ENCODE assay signal across 18 cellular contexts in the genomic region with DNA sequence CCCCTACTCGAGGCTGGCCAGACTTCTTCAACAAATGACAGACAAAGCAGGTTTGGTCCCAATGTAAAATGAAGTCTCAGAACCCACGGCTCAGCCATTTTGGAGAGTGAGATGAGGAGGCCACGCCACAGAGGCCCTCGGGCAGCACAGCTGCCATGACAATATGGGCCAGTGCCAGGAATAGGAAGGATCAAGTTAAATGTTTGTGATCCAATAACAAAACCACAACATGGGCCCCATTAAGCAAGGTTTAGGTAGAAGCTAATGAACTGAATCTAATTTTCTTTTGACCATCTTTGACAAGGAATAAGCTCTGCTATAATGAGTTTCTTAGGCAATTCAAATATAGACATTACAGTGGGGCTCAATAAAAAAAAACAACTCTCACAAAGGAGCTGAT. TPM values are rescaled to one million over a fixed set of nuclear protein-coding genes. Genes with fewer than 3 reads are reported as not detected.
DNase-seq lines count a peak whose midpoint lies in the region; TF ChIP-seq lines count a peak whose summit lies in the region.
"Had no signal": no experiment of that assay in that cellular context is flagged by ENCODE, and none has a peak within 500 bp of the region (broad histone marks: within the 10 kb centered on the region; RNA-seq: fewer than 3 reads in every experiment).

No MANE protein-coding gene starts in this region.

- DNase-seq in NCI-H1436 treated with DMSO at 0.1 percent for 48 hours (lab: John Stamatoyannopoulos, UW) (peak; percentile 30), NCI-H774 (lab: John Stamatoyannopoulos, UW) (peak; percentile 51), mesenchymal stem cell (no peak), SIG-M5 (lab: John Stamatoyannopoulos, UW) (no peak), hypothalamus (lab: John Stamatoyannopoulos, UW) (no peak)
- DNase-seq in activated CD4-positive, CD25-positive, alpha-beta regulatory T cell (lab: John Stamatoyannopoulos, UW) = no peak
- DNase-seq: activated CD4-positive, alpha-beta T cell treated with anti-CD3 and anti-CD28 coated beads, Interleukin-2, amount 10 ng/mL, durations not matched to agents 7 days and 5 days; CD8-positive, alpha-beta memory T cell; DND-41; HFFc6; left ventricle myocardium inferior; stimulated activated CD4-positive, alpha-beta T cell treated with anti-CD3 and anti-CD28 coated beads, Interleukin-1b, Interleukin-23, amount 100 ng/mL, for 48 hours; T-helper 2 cell; testis had no signal

- H3K4me3 ChIP-seq in DOHH2 (ENCODE audit: low read length) (0 out of 2 replicates have a peak overlapping the region, but pooled peaks have one; percentile 8), mesenchymal stem cell (ENCODE audit: insufficient read depth in 1 of 2, low read depth in 1 of 2, low read length in 2 of 2) (no peak overlapping the region)
- H3K4me3 ChIP-seq: left ventricle myocardium inferior, prostate gland, testis had no signal

- H2BK120ac ChIP-seq in mesenchymal stem cell (ENCODE audit: low read depth, low read length) = no peak overlapping the region

- no peaks in the 10 kb centered on the region for H3K9me3 ChIP-seq in DOHH2 (ENCODE audit: control insufficient read depth, insufficient read depth, low read length)
- no peaks in the 10 kb centered on the region for H3K9me3 ChIP-seq in mesenchymal stem cell (ENCODE audit: control insufficient read depth, low read length)
- H3K9me3 ChIP-seq: neutrophil, prostate gland, testis had no signal

- H3K36me3 ChIP-seq in DOHH2 (ENCODE audit: control insufficient read depth, low read length) (peaks cover 92% of the 10 kb centered on the region), mesenchymal stem cell (ENCODE audit: control insufficient read depth in 1 of 2, insufficient read depth in 2 of 2, low read depth in 1 of 2, low read length in 2 of 2) (peaks cover 4 to 14% of the 10 kb centered on the region in 2 experiments)
- H3K36me3 ChIP-seq: neutrophil, prostate gland had no signal

- no peak overlapping the region for H4K8ac ChIP-seq in mesenchymal stem cell (ENCODE audit: low read length)

- H3K79me2 ChIP-seq in DOHH2 (ENCODE audit: control insufficient read depth, low read length) = peaks cover 100% of the 10 kb centered on the region

- H3K9ac ChIP-seq in mesenchymal stem cell (ENCODE audit: low read length) = no peak overlapping the region

- H3F3A ChIP-seq in DOHH2 (ENCODE audit: control insufficient read depth, insufficient read depth) = peaks cover 47% of the 10 kb centered on the region

- TF ChIP-seq CTCF in DOHH2 (IDR thresholded peaks at IDR 0.05; ENCODE audit: low read depth, low read length, poor library complexity, severe bottlenecking) = no peak

- peaks cover 27% of the 10 kb centered on the region for H3K79me1 ChIP-seq in mesenchymal stem cell (replicated peaks; ENCODE audit: low read length, poor library complexity, severe bottlenecking)

- H3K27me3 ChIP-seq in DOHH2 (ENCODE audit: control insufficient read depth, low read length) (no peaks in the 10 kb centered on the region), mesenchymal stem cell (ENCODE audit: control insufficient read depth in 1 of 2, insufficient read depth in 1 of 2, low read length in 2 of 2) (no peaks in the 10 kb centered on the region)
- H3K27me3 ChIP-seq: neutrophil, testis had no signal

- H3K4me2 ChIP-seq in DOHH2 (ENCODE audit: low read length) (peak overlapping the region; percentile 49), mesenchymal stem cell (ENCODE audit: low read length, poor library complexity, severe bottlenecking) (no peak overlapping the region)

- over 99% methylated on average over 4 of the region's 4 CpGs for WGBS in mesenchymal stem cell

- no peak overlapping the region for H2BK12ac ChIP-seq in mesenchymal stem cell (ENCODE audit: low read length in 2 of 2)

- no peak overlapping the region for H3K18ac ChIP-seq in mesenchymal stem cell (ENCODE audit: low read depth in 1 of 2, low read length in 2 of 2)

- H3K4me1 ChIP-seq in DOHH2 (ENCODE audit: control insufficient read depth, low read length) = peaks cover 98% of the 10 kb centered on the region
- peaks cover 2% of the 10 kb centered on the region for H3K4me1 ChIP-seq in mesenchymal stem cell (ENCODE audit: control insufficient read depth, insufficient read depth, low read depth, low read length)
- H3K4me1 ChIP-seq: prostate gland had no signal

- H4K20me1 ChIP-seq in DOHH2 (ENCODE audit: control insufficient read depth, insufficient read depth, low read depth, low read length) = 0 out of 2 replicates have a peak, but pooled peaks cover 3% of the 10 kb centered on the region

- H2AFZ ChIP-seq in mesenchymal stem cell (ENCODE audit: low read depth, low read length) = no peak overlapping the region

- H3K27ac ChIP-seq in DOHH2 (ENCODE audit: low read depth, low read length) (peak overlapping the region; percentile 51), mesenchymal stem cell (ENCODE audit: low read length, poor library complexity, severe bottlenecking) (no peak overlapping the region)
- H3K27ac ChIP-seq: epithelial cell of prostate, left ventricle myocardium inferior, neutrophil, prostate gland, testis had no signal

- no peak overlapping the region for H2BK5ac ChIP-seq in mesenchymal stem cell (ENCODE audit: low read depth, low read length, poor library complexity, severe bottlenecking)

- H4K91ac ChIP-seq in mesenchymal stem cell (ENCODE audit: low read length) = no peak overlapping the region

- no peaks in the 10 kb centered on the region for H3K9me2 ChIP-seq in DOHH2 (replicated peaks; ENCODE audit: control insufficient read depth, low read length)

- H3K14ac ChIP-seq in mesenchymal stem cell (ENCODE audit: low read length in 2 of 2) = no peak overlapping the region

- H2BK15ac ChIP-seq in mesenchymal stem cell (ENCODE audit: low read depth, poor library complexity, severe bottlenecking) = no peak overlapping the region

- H2AK5ac ChIP-seq in mesenchymal stem cell (ENCODE audit: low read length, severe bottlenecking) = peak overlapping the region; percentile 15

- no peak overlapping the region for H3K23ac ChIP-seq in mesenchymal stem cell (ENCODE audit: low read length in 2 of 2)

- H3K4ac ChIP-seq in mesenchymal stem cell (ENCODE audit: low read depth in 1 of 2, low read length in 2 of 2) = no peak overlapping the region

RNA-seq across cellular contexts. Expression of a gene that starts 52.6 kb away (rescaled TPM):
- polyA plus RNA-seq in mesenchymal stem cell (2013, experiment 1 of 2) = 256 TPM
- polyA plus RNA-seq in mesenchymal stem cell (2013, experiment 2 of 2) = 261 TPM

Comparison
In these comparisons a context has a peak if more than half of its experiments do, and no peak if none do; other contexts are left out.
1. DNase-seq: peak in NCI-H1436 treated with DMSO at 0.1 percent for 48 hours (single experiment) and NCI-H774 (single experiment); none in mesenchymal stem cell (single experiment), activated CD4-positive, CD25-positive, alpha-beta regulatory T cell (0 of 4), SIG-M5 (single experiment) and hypothalamus (0 of 51).